Comparison of ENCODE assay signal across 19 cellular contexts in the genomic region with DNA sequence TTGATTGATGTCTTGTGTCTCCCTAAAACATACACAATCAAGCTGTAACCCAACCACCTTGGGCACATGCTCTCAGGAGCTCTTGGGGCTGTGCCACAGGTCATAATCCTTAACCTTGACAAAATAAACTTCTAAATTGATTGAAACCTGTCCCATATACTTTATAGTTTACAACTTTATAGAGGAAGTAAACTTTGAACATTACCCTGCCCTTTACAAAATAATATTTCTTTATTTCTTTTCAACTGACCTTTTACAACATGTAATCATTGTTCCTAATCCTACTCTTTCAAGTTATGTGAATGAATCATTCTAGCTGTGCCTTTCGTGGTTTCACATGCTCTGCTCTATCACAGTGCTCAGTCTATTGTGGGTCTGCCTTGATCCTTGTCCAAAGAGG.
A peak's percentile ranks its signal among the peaks of the same experiment; 100 is the strongest.
DNase-seq lines count a peak whose midpoint lies in the region; ATAC-seq, FAIRE-seq and TF ChIP-seq lines count a peak whose summit lies in the region.
"Had no signal": no experiment of that assay in that cellular context is flagged by ENCODE, and none has a peak within 500 bp of the region (broad histone marks: within the 10 kb centered on the region; RNA-seq: fewer than 3 reads in every experiment).

No MANE protein-coding gene starts in this region.

- TF ChIP-seq POLR2A in right lobe of liver (IDR thresholded peaks at IDR 0.05) (no peak), HepG2 (IDR thresholded peaks at IDR 0.05; ENCODE audit: insufficient read depth in 1 of 2, low read depth in 2 of 2, low read length in 2 of 2) (no peak), erythroblast (IDR thresholded peaks at IDR 0.05; ENCODE audit: low read length) (no peak)

- no peak overlapping the region for H2AFZ ChIP-seq in HepG2 (ENCODE audit: low read length)

- TF ChIP-seq CTCF in right lobe of liver (IDR thresholded peaks at IDR 0.05): no peak
- no peak for TF ChIP-seq CTCF in HepG2 (CRISPR knock-in tag; IDR thresholded peaks at IDR 0.05)
- TF ChIP-seq CTCF in colonic mucosa (IDR thresholded peaks at IDR 0.05): no peak

- DNase-seq in right lobe of liver (no peak), HepG2 (ENCODE audit: low spot score) (no peak), colonic mucosa (peak; percentile 77), mucosa of gallbladder (ENCODE audit: low spot score) (peak; percentile 53), SKM-1 (lab: John Stamatoyannopoulos, UW; ENCODE audit: unreplicated experiment) (no peak), erythroblast (lab: John Stamatoyannopoulos, UW) (no peak)
- DNase-seq: activated CD8-positive, alpha-beta memory T cell treated with anti-CD3 and anti-CD28 coated beads, Interleukin-2, amount 50 U/mL, for 48 hours; activated naive CD4-positive, alpha-beta T cell treated with anti-CD3 and anti-CD28 coated beads, Interleukin-2, amount 10 ng/mL, durations not matched to agents 7 days and 5 days; CD8-positive, alpha-beta memory T cell; HCEC 1CT; IMR-90; RPMI8226 had no signal

- POLR2A ChIA-PET in HepG2 (lab: Yijun Ruan, JAX): no interaction called here

- peak in 3 of 4 donors; percentile 22 to 37 (median 33) for ATAC-seq in right lobe of liver
- ATAC-seq in HepG2: no peak
- ATAC-seq in HG03342 (IDR thresholded peaks at IDR 0.05; ENCODE audit: unreplicated experiment): no peak
- no peak for ATAC-seq in GM21447 (IDR thresholded peaks at IDR 0.05; ENCODE audit: unreplicated experiment)
- ATAC-seq: activated CD4-positive, CD25-positive, alpha-beta regulatory T cell treated with anti-CD3 and anti-CD28 coated beads, Interleukin-2, amount 50 U/mL, for 24 hours had no signal

- no peaks in the 10 kb centered on the region for H3K36me3 ChIP-seq in right lobe of liver
- no peaks in the 10 kb centered on the region for H3K36me3 ChIP-seq in HepG2 (replicated peaks in 1 of 2; ENCODE audit: control insufficient read depth in 1 of 2, insufficient read depth in 2 of 2, low read length in 2 of 2)
- no peaks in the 10 kb centered on the region for H3K36me3 ChIP-seq in colonic mucosa
- H3K36me3 ChIP-seq: vagina had no signal

- H3K27me3 ChIP-seq in right lobe of liver: no peaks in the 10 kb centered on the region
- H3K27me3 ChIP-seq in HepG2 (ENCODE audit: control insufficient read depth in 1 of 2, insufficient read depth in 2 of 2, low read length in 2 of 2): peaks cover 0 to 12% of the 10 kb centered on the region in 2 experiments; a peak in 1 of 5 replicates
- H3K27me3 ChIP-seq in colonic mucosa: no peaks in the 10 kb centered on the region
- H3K27me3 ChIP-seq: vagina had no signal

- intact Hi-C loops in right lobe of liver (cut with DNase I) (no loop called here), HepG2 (cut with micrococcal nuclease; ENCODE audit: unreplicated experiment) (no loop called here), colonic mucosa (cut with DNase I) (no loop called here)

- H4K20me1 ChIP-seq in HepG2 (ENCODE audit: insufficient read depth, low read length): no peaks in the 10 kb centered on the region

- H3K79me2 ChIP-seq in HepG2 (ENCODE audit: insufficient read depth, low read length): no peaks in the 10 kb centered on the region

- CTCF ChIA-PET in HepG2 (lab: Yijun Ruan, JAX; ENCODE audit: low intra/inter-chr PET ratio, low total read pairs): no interaction called here

- H3K9me3 ChIP-seq in right lobe of liver (no peaks in the 10 kb centered on the region), HepG2 (ENCODE audit: low read length) (no peaks in the 10 kb centered on the region), colonic mucosa (no peaks in the 10 kb centered on the region)
- H3K9me3 ChIP-seq: vagina had no signal

- no TSS peak for BruUV-seq in HepG2 (replicated peaks; lab: Mats Ljungman, UMichigan)

- H3K27ac ChIP-seq in right lobe of liver (no peak overlapping the region), HepG2 (ENCODE audit: extremely low read length, insufficient read depth, low read length) (no peak overlapping the region), colonic mucosa (peak overlapping the region; percentile 54)
- H3K27ac ChIP-seq: vagina had no signal

- H3K4me1 ChIP-seq in right lobe of liver (peaks cover 0 to 9% (median 0%) of the 10 kb centered on the region in 4 donors), HepG2 (ENCODE audit: insufficient read depth, low read length) (peaks cover 5% of the 10 kb centered on the region; the same call in 1 of the 2 replicates), colonic mucosa (peaks cover 10% of the 10 kb centered on the region)

- no peak for FAIRE-seq in HepG2 (lab: Jason Lieb, UNC)
- FAIRE-seq: frontal cortex, G401.6, GM12892 had no signal

- 38% methylated on average over 1 of the region's 1 CpG for WGBS in right lobe of liver (ENCODE audit: insufficient coverage, low coverage, low lambda C conversion rate, missing lambda C conversion rate)
- WGBS in HepG2 (ENCODE audit: low lambda C conversion rate): 33% methylated on average over 1 of the region's 1 CpG

- no peak for TF ChIP-seq EP300 in HepG2 (IDR thresholded peaks at IDR 0.05; ENCODE audit: low read depth in 2 of 2, low read length in 2 of 2)
- TF ChIP-seq EP300 in HepG2 (CRISPR knock-in tag; IDR thresholded peaks at IDR 0.05; ENCODE audit: borderline replicate concordance): no peak

- H3K4me2 ChIP-seq in HepG2 (ENCODE audit: low read depth, low read length): no peak overlapping the region

- H3K4me3 ChIP-seq in right lobe of liver (no peak overlapping the region), HepG2 (replicated peaks in 1 of 3; ENCODE audit: insufficient read depth in 1 of 3, low read depth in 2 of 3, low read length in 3 of 3) (no peak overlapping the region), colonic mucosa (no peak overlapping the region)
- H3K4me3 ChIP-seq: vagina had no signal

- in situ Hi-C loops in HepG2 (cut with HindIII; ENCODE audit: extremely low pct_ligation_motif_present, low pct_unique_long_range_greater_than_20kb): loop anchor here (25.0 kb wide), 1 partner anchor 92 kb away; no protein-coding TSS in a partner anchor

- no peak overlapping the region for H3K9ac ChIP-seq in HepG2 (ENCODE audit: insufficient read depth, low read depth, low read length)
- H3K9ac ChIP-seq in colonic mucosa (ENCODE audit: low read depth in 2 of 2, low read length in 2 of 2): peak overlapping the region in 1 of 2 donors; percentile 81

- TF ChIP-seq RAD21 in HepG2 (CRISPR knock-in tag; IDR thresholded peaks at IDR 0.05): no peak

TF ChIP-seq in HepG2, 621 proteins besides CTCF, POLR2A, EP300 and RAD21:
- TF ChIP-seq MEIS2 (CRISPR knock-in tag; IDR thresholded peaks at IDR 0.05) (no peak), SIX1 (CRISPR knock-in tag; IDR thresholded peaks at IDR 0.05; ENCODE audit: borderline replicate concordance) (no peak), ZNF468 (CRISPR knock-in tag; IDR thresholded peaks at IDR 0.05) (no peak), TARDBP (CRISPR knock-in tag; IDR thresholded peaks at IDR 0.05) (no peak)
TF ChIP-seq in HepG2: peak in this region for 0.

Comparison
In these comparisons a context has a peak if more than half of its experiments do, and no peak if none do; other contexts are left out.
1. ATAC-seq: peak in right lobe of liver (3 of 4); none in HepG2 (single experiment), HG03342 (single experiment) and GM21447 (single experiment).
2. DNase-seq: peak in colonic mucosa (single experiment) and mucosa of gallbladder (single experiment); none in right lobe of liver (0 of 3), HepG2 (single experiment), SKM-1 (single experiment) and erythroblast (0 of 2).